In the genomic region with DNA sequence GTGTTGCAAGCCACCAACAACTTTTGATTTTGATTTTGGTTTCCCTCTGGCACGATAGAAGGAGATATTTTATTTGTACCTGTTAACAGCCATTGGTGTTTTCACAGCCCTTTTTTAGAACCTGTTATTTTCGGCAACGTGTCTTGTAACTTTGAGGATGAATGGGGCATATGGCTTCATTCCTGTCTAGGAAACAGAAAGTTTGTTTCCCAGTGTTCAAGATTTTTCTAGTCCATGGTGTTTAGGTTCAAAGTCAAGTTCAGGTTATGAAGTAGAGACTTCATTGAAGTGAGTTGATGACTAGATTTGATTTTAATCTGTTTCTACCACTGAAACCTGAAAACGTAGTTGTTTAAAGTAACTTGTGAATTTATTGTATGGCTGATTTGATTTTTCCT, we compare ENCODE assay signal across 8 cellular contexts. TPM values are rescaled to one million over a fixed set of nuclear protein-coding genes. Genes with fewer than 3 reads are reported as not detected.
DNase-seq lines count a peak whose midpoint lies in the region; ATAC-seq and TF ChIP-seq lines count a peak whose summit lies in the region.

No MANE protein-coding gene starts in this region.

- no peaks in the 10 kb centered on the region for H3K36me3 ChIP-seq in gastrocnemius medialis

- ATAC-seq in T-helper 17 cell: no peak
- ATAC-seq in gastrocnemius medialis: no peak
- ATAC-seq in GM18861 (IDR thresholded peaks at IDR 0.05; ENCODE audit: unreplicated experiment): no peak
- no peak for ATAC-seq in GM19455 (IDR thresholded peaks at IDR 0.05; ENCODE audit: unreplicated experiment)

- intact Hi-C loops in gastrocnemius medialis (cut with DNase I; ENCODE audit: low total_unique reads): loop anchor here (5.0 kb wide), 2 partner anchors 106 to 121 kb away; a partner anchor contains a TSS

- TF ChIP-seq POLR2A in gastrocnemius medialis (IDR thresholded peaks at IDR 0.05): no peak

- H3K36me3 Mint-ChIP-seq in T-helper 17 cell (ENCODE audit: low read depth): no peaks in the 10 kb centered on the region

- DNase-seq in T-helper 17 cell (no peak), fibroblast of mammary gland (ENCODE audit: low read depth) (no peak), gastrocnemius medialis (no peak), HUDEP-2 (lab: John Stamatoyannopoulos, UW; ENCODE audit: unreplicated experiment in 76 of 76) (no peak)
- no peak for DNase-seq in activated CD8-positive, alpha-beta memory T cell treated with anti-CD3 and anti-CD28 coated beads, Interleukin-2, amount 50 U/mL, for 4 hours

- H3K27me3 ChIP-seq in gastrocnemius medialis: no peaks in the 10 kb centered on the region

- H3K4me3 ChIP-seq in GM08714 (ENCODE audit: low read length) (peak overlapping the region; percentile 99), fibroblast of mammary gland (ENCODE audit: control insufficient read depth, low read depth, low read length) (peak overlapping the region; percentile 79), gastrocnemius medialis (peak overlapping the region; percentile 69 to 99 (median 78))

- peak overlapping the region; percentile 96 for H3K4me3 Mint-ChIP-seq in T-helper 17 cell

- H3K27me3 Mint-ChIP-seq in T-helper 17 cell: peaks cover 5% of the 10 kb centered on the region

- TF ChIP-seq CTCF in fibroblast of mammary gland (conservative IDR thresholded peaks at IDR 0.05; ENCODE audit: control insufficient read depth, insufficient read depth, low read depth, low read length): no peak
- no peak for TF ChIP-seq CTCF in gastrocnemius medialis (IDR thresholded peaks at IDR 0.05 in 4 of 5, conservative IDR thresholded peaks at IDR 0.05 in 1 of 5)

- peak overlapping the region; percentile 99 for H3K27ac Mint-ChIP-seq in T-helper 17 cell

- H3K4me1 ChIP-seq in gastrocnemius medialis: peaks cover 48 to 52% of the 10 kb centered on the region in 2 donors

- no peaks in the 10 kb centered on the region for H3K9me3 ChIP-seq in T-helper 17 cell (ENCODE audit: control insufficient read depth, low read length, poor library complexity, severe bottlenecking)
- H3K9me3 ChIP-seq in gastrocnemius medialis: no peaks in the 10 kb centered on the region

- peak overlapping the region; percentile 90 to 100 (median 93) for H3K27ac ChIP-seq in gastrocnemius medialis

- H3K4me1 Mint-ChIP-seq in T-helper 17 cell: peaks cover 26% of the 10 kb centered on the region

- in situ Hi-C loops in gastrocnemius medialis (cut with MboI; ENCODE audit: low sequenced_read_pairs in 4 of 4): loop anchor here in 1 of 4 donors (10.0 kb wide), 1 partner anchor 98 kb away; no protein-coding TSS in a partner anchor

RNA-seq across cellular contexts. Expression of a gene that starts 0.3 kb away (rescaled TPM):
- total RNA-seq in T-helper 17 cell: 10 to 100 TPM in 1 of 2 donors, 1 to 10 TPM in 1; 3.9 to 13.5 TPM
- total RNA-seq in gastrocnemius medialis: 10 to 100 TPM; 10.0 to 22.5 (median 12.1) TPM
